ENCODE assay signal across 8 cellular contexts in the genomic region with DNA sequence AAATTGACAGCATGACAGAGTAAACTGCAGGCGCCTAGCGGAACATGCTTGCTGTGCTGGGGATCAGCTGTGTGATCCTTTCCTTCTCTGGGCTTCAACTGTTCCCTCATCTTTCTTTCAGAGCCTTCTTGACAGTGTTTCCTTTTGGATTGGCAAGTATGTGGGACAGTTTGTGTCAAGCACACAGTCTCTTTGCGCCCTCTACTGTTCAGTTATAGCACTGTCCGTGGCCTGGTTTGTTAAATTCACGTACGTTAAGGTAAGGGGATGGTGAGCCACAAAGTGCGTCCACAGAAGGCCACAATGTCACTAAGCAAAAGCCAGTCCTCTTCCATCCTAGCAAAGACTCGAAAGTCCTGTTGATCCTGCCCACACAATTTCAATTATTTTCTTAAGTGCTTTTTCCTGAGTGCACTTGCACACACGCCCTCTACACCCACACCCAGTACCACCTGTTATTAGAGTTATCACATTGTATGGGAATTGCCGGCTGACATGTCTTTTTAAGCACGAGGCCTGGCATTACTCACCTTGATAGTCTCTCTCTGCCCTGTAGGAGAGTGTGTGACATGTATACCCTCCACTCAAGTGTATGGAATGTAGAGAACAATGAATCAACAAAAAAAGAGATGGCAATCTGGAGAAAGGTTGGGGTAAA. TPM values are rescaled to one million over a fixed set of nuclear protein-coding genes. Genes with fewer than 3 reads are reported as not detected.
DNase-seq lines count a peak whose midpoint lies in the region; ATAC-seq and TF ChIP-seq lines count a peak whose summit lies in the region.

No MANE protein-coding gene starts in this region.

- no peak for TF ChIP-seq CTCF in osteocyte (IDR thresholded peaks at IDR 0.05)

- H3K27ac Mint-ChIP-seq in activated CD4-positive, alpha-beta memory T cell treated with anti-CD3 and anti-CD28 coated beads for 36 hours = no peak overlapping the region
- no peak overlapping the region for H3K27ac Mint-ChIP-seq in osteocyte (ENCODE audit: unreplicated experiment)

- ATAC-seq in GM19043 (IDR thresholded peaks at IDR 0.05; ENCODE audit: low read depth, unreplicated experiment) (peak; percentile 78), HG03342 (IDR thresholded peaks at IDR 0.05; ENCODE audit: unreplicated experiment) (peak; percentile 82)

- H3K4me1 Mint-ChIP-seq in activated CD4-positive, alpha-beta memory T cell treated with anti-CD3 and anti-CD28 coated beads for 36 hours (ENCODE audit: low read depth) = no peaks in the 10 kb centered on the region
- peaks cover 15% of the 10 kb centered on the region for H3K4me1 Mint-ChIP-seq in osteocyte (ENCODE audit: unreplicated experiment)

- no peaks in the 10 kb centered on the region for H3K36me3 Mint-ChIP-seq in activated CD4-positive, alpha-beta memory T cell treated with anti-CD3 and anti-CD28 coated beads for 36 hours
- no peaks in the 10 kb centered on the region for H3K36me3 Mint-ChIP-seq in osteocyte (ENCODE audit: unreplicated experiment)

- POLR2A ChIA-PET in activated CD4-positive, alpha-beta memory T cell treated with anti-CD3 and anti-CD28 coated beads for 36 hours (lab: Charles Lee) = no interaction called here

- intact Hi-C loops in activated CD4-positive, alpha-beta memory T cell treated with anti-CD3 and anti-CD28 coated beads for 36 hours (cut with micrococcal nuclease) = loop anchor here (1.0 to 2.0 kb wide), 2 partner anchors 52 to 80 kb away; no protein-coding TSS in a partner anchor

- no peaks in the 10 kb centered on the region for H3K9me3 Mint-ChIP-seq in activated CD4-positive, alpha-beta memory T cell treated with anti-CD3 and anti-CD28 coated beads for 36 hours
- H3K9me3 Mint-ChIP-seq in osteocyte (ENCODE audit: unreplicated experiment) = no peaks in the 10 kb centered on the region

- H3K4me3 Mint-ChIP-seq in activated CD4-positive, alpha-beta memory T cell treated with anti-CD3 and anti-CD28 coated beads for 36 hours = no peak overlapping the region
- no peak overlapping the region for H3K4me3 Mint-ChIP-seq in osteocyte (ENCODE audit: unreplicated experiment)

- H3K27me3 Mint-ChIP-seq in activated CD4-positive, alpha-beta memory T cell treated with anti-CD3 and anti-CD28 coated beads for 36 hours = no peaks in the 10 kb centered on the region
- H3K27me3 Mint-ChIP-seq in osteocyte (ENCODE audit: unreplicated experiment) = peaks cover 9% of the 10 kb centered on the region

- DNase-seq in DMS 273 treated with DMSO at 0.1 percent for 48 hours (lab: John Stamatoyannopoulos, UW) (peak; percentile 27), NCI-H2227 (lab: John Stamatoyannopoulos, UW; ENCODE audit: unreplicated experiment) (peak; percentile 69), germinal center (ENCODE audit: low spot score) (peak; percentile 55), osteocyte (ENCODE audit: extremely low spot score, unreplicated experiment) (peak; percentile 87), T-helper 9 cell (no peak)
- DNase-seq in activated CD4-positive, alpha-beta memory T cell treated with anti-CD3 and anti-CD28 coated beads for 36 hours = peak; percentile 55

- CTCF ChIA-PET in activated CD4-positive, alpha-beta memory T cell treated with anti-CD3 and anti-CD28 coated beads for 36 hours (lab: Charles Lee) = interaction anchor here (0.7 to 1.1 kb wide), 2 partner anchors 11 to 80 kb away, joined by 3 read pairs; no protein-coding TSS in a partner anchor

RNA-seq across cellular contexts. Expression of gene PTPN3, which starts 22.5 kb away (rescaled TPM):
- under 1 TPM; 0.52 to 0.56 TPM for total RNA-seq in activated CD4-positive, alpha-beta memory T cell treated with anti-CD3 and anti-CD28 coated beads for 36 hours
- total RNA-seq in osteocyte = 4.6 and 4.7 TPM in 2 replicates
